ENCODE assay signal across 26 cellular contexts in genomic region chr7:11727864-11728263, GRCh38.
"Had no signal": no experiment of that assay in that cellular context is flagged by ENCODE, and none has a peak within 500 bp of the region (broad histone marks: within the 10 kb centered on the region; RNA-seq: fewer than 3 reads in every experiment).

No MANE protein-coding gene starts in this region.

- H3K36me3 ChIP-seq: gastroesophageal sphincter, lower lobe of right lung, tibial artery, WERI-Rb-1 had no signal

- FAIRE-seq: colon, endothelial cell of umbilical vein, keratinocyte had no signal

- H3K4me3 ChIP-seq: gastroesophageal sphincter, lower lobe of right lung, skin epidermis, tibial artery had no signal

- H3K4me1 ChIP-seq: lower lobe of right lung, parathyroid adenoma, tibial artery had no signal

- H3K27me3 ChIP-seq: gastroesophageal sphincter, tibial artery had no signal

- H3K9me3 ChIP-seq: gastroesophageal sphincter, lower lobe of right lung, tibial artery had no signal

- ATAC-seq: activated CD8-positive, alpha-beta memory T cell treated with anti-CD3 and anti-CD28 coated beads, Interleukin-2, amount 10 ng/mL, durations not matched to agents 7 days and 5 days; activated CD8-positive, alpha-beta T cell treated with anti-CD3 and anti-CD28 coated beads for 36 hours; effector memory CD8-positive, alpha-beta T cell; esophagus mucosa; gastroesophageal sphincter; lower lobe of right lung; right cardiac atrium; stimulated activated effector memory CD8-positive, alpha-beta T cell treated with anti-CD3 and anti-CD28 coated beads, Interleukin-12 subunit alpha, Interleukin-12 subunit beta, amount 100 ng/mL, for 72 hours; stimulated activated naive CD8-positive, alpha-beta T cell treated with anti-CD3 and anti-CD28 coated beads, Interleukin-15, amount 100 ng/mL, for 72 hours had no signal

- H3K27ac ChIP-seq: gastroesophageal sphincter, lower lobe of right lung, parathyroid adenoma, skin epidermis, tibial artery, WERI-Rb-1 had no signal

- DNase-seq: activated CD4-positive, alpha-beta T cell treated with anti-CD3 and anti-CD28 coated beads, Interleukin-2, amount 10 ng/mL, durations not matched to agents 7 days and 5 days; activated CD4-positive, CD25-positive, alpha-beta regulatory T cell treated with anti-CD3 and anti-CD28 coated beads, Interleukin-2, amount 50 U/mL, for 72 hours; activated CD8-positive, alpha-beta memory T cell treated with anti-CD3 and anti-CD28 coated beads, Interleukin-2, amount 10 ng/mL, durations not matched to agents 7 days and 5 days; activated CD8-positive, alpha-beta T cell treated with anti-CD3 and anti-CD28 coated beads for 36 hours; activated gamma-delta T cell; activated naive CD4-positive, alpha-beta T cell treated with anti-CD3 and anti-CD28 coated beads, Interleukin-2, amount 50 U/mL, for 16 hours; aorta; caudate nucleus; effector memory CD8-positive, alpha-beta T cell; lower lobe of right lung; mesendoderm; naive B cell; nucleus accumbens; right cardiac atrium; stimulated activated CD4-positive, alpha-beta T cell treated with anti-CD3 and anti-CD28 coated beads, Interleukin-1b, Interleukin-23, amount 100 ng/mL, for 48 hours; stimulated activated naive CD8-positive, alpha-beta T cell treated with anti-CD3 and anti-CD28 coated beads, Interleukin-15, amount 100 ng/mL, for 72 hours; tibial artery; WERI-Rb-1 had no signal
